ENCODE assay signal across 1 cellular context in genomic region chr12:96257550-96258392, GRCh38.
TF ChIP-seq lines count a peak whose summit lies in the region.

No MANE protein-coding gene starts in this region.

TF ChIP-seq in HepG2, 621 proteins besides CTCF, POLR2A, EP300 and RAD21 (continued from another document):
- TF ChIP-seq ZGPAT (CRISPR knock-in tag; IDR thresholded peaks at IDR 0.05) (0 out of 2 replicates have a peak, but pooled peaks have one; percentile 19), HDAC2 (CRISPR knock-in tag; IDR thresholded peaks at IDR 0.05) (peak; percentile 55; the same call in 1 of the 2 replicates), ZFP1 (CRISPR knock-in tag; IDR thresholded peaks at IDR 0.05) (no peak), ATRX (CRISPR knock-in tag; IDR thresholded peaks at IDR 0.05; ENCODE audit: borderline replicate concordance) (no peak), ZNF44 (CRISPR knock-in tag; IDR thresholded peaks at IDR 0.05) (no peak), MXD4 (CRISPR knock-in tag; IDR thresholded peaks at IDR 0.05) (0 out of 2 replicates have a peak, but pooled peaks have one; percentile 25), ATF7-NPFF (CRISPR knock-in tag; IDR thresholded peaks at IDR 0.05; ENCODE audit: low read depth) (no peak), SOX13 (IDR thresholded peaks at IDR 0.05) (no peak), SOX13 (CRISPR knock-in tag; conservative IDR thresholded peaks at IDR 0.05 in 1 of 2, IDR thresholded peaks at IDR 0.05 in 1 of 2) (peak in 1 of 2 experiments; percentile 42; a peak in 1 of 4 replicates), TARDBP (CRISPR knock-in tag; IDR thresholded peaks at IDR 0.05) (0 out of 2 replicates have a peak, but pooled peaks have one; percentile 21), ZBTB26 (CRISPR knock-in tag; IDR thresholded peaks at IDR 0.05; ENCODE audit: borderline replicate concordance) (peak; percentile 84), ATF1 (CRISPR knock-in tag; IDR thresholded peaks at IDR 0.05) (0 out of 2 replicates have a peak, but pooled peaks have one; percentile 33), ZNF224 (CRISPR knock-in tag; IDR thresholded peaks at IDR 0.05) (no peak), HMG20A (CRISPR knock-in tag; IDR thresholded peaks at IDR 0.05; ENCODE audit: borderline replicate concordance) (peak; percentile 28; the same call in 1 of the 2 replicates), XRCC5 (optimal IDR thresholded peaks at IDR 0.05; ENCODE audit: low read length) (no peak), MXI1 (IDR thresholded peaks at IDR 0.05; ENCODE audit: borderline replicate concordance, low read depth, low read length) (no peak), ARID3A (IDR thresholded peaks at IDR 0.05; ENCODE audit: low read depth, low read length) (peak; percentile 58; the same call in 1 of the 2 replicates), ZBTB20 (CRISPR knock-in tag; IDR thresholded peaks at IDR 0.05; ENCODE audit: borderline replicate concordance, low read depth) (no peak), MAFK (conservative IDR thresholded peaks at IDR 0.05 in 1 of 2, IDR thresholded peaks at IDR 0.05 in 1 of 2; ENCODE audit: low read length in 2 of 2) (peak in 1 of 2 experiments; percentile 31; a peak in 1 of 4 replicates), BCL6 (CRISPR knock-in tag; IDR thresholded peaks at IDR 0.05) (no peak), ZFY (CRISPR knock-in tag; IDR thresholded peaks at IDR 0.05) (0 out of 2 replicates have a peak, but pooled peaks have one; percentile 22), SNAPC2 (CRISPR knock-in tag; IDR thresholded peaks at IDR 0.05) (0 out of 2 replicates have a peak, but pooled peaks have one; percentile 30), GATAD2A (CRISPR knock-in tag; IDR thresholded peaks at IDR 0.05) (peak; percentile 55; the same call in 1 of the 2 replicates), NCOR1 (IDR thresholded peaks at IDR 0.05; ENCODE audit: borderline replicate concordance, low read length) (no peak), DDIT3 (CRISPR knock-in tag; IDR thresholded peaks at IDR 0.05) (no peak), ZSCAN22 (CRISPR knock-in tag; IDR thresholded peaks at IDR 0.05) (no peak), SP1 (IDR thresholded peaks at IDR 0.05) (no peak), SP1 (CRISPR knock-in tag; IDR thresholded peaks at IDR 0.05) (no peak), ZNF607 (CRISPR knock-in tag; IDR thresholded peaks at IDR 0.05; ENCODE audit: borderline replicate concordance) (no peak), ZBTB38 (CRISPR knock-in tag; IDR thresholded peaks at IDR 0.05) (no peak), ZSCAN20 (CRISPR knock-in tag; IDR thresholded peaks at IDR 0.05; ENCODE audit: borderline replicate concordance) (no peak), ZNF24 (IDR thresholded peaks at IDR 0.05) (no peak), YY1 (IDR thresholded peaks at IDR 0.05; ENCODE audit: insufficient read depth, insufficient replicate concordance, low read depth, low read length) (no peak), DMTF1 (CRISPR knock-in tag; IDR thresholded peaks at IDR 0.05) (no peak), HOXA3 (CRISPR knock-in tag; IDR thresholded peaks at IDR 0.05) (peak; percentile 14; the same call in 1 of the 2 replicates), ZNF775 (CRISPR knock-in tag; IDR thresholded peaks at IDR 0.05; ENCODE audit: borderline replicate concordance) (no peak), TEAD3 (CRISPR knock-in tag; optimal IDR thresholded peaks at IDR 0.05; ENCODE audit: borderline replicate concordance) (peak; percentile 15)
